1 cellular context compared by ENCODE assay signal in genomic region chr1:67171978-67172377, GRCh38.
TF ChIP-seq lines count a peak whose summit lies in the region.

No MANE protein-coding gene starts in this region.

TF ChIP-seq in K562, 482 proteins besides CTCF, POLR2A, EP300 and RAD21 (continued from another document):
- TF ChIP-seq ZNF512 (tag; IDR thresholded peaks at IDR 0.05) (no peak), ZNF699 (CRISPR knock-in tag; IDR thresholded peaks at IDR 0.05; ENCODE audit: insufficient replicate concordance) (no peak), ZNF324 (CRISPR knock-in tag; IDR thresholded peaks at IDR 0.05) (no peak), NFIC (IDR thresholded peaks at IDR 0.05) (no peak), MTA3 (IDR thresholded peaks at IDR 0.05; ENCODE audit: borderline replicate concordance) (no peak), MAZ (CRISPR knock-in tag; conservative IDR thresholded peaks at IDR 0.05 in 1 of 2, IDR thresholded peaks at IDR 0.05 in 1 of 2) (no peak), IRF2 (CRISPR knock-in tag; IDR thresholded peaks at IDR 0.05) (no peak), POLR3G (IDR thresholded peaks at IDR 0.05; ENCODE audit: extremely low read depth, insufficient read length, insufficient replicate concordance) (no peak), EHMT2 (IDR thresholded peaks at IDR 0.05) (no peak), ZSCAN29 (IDR thresholded peaks at IDR 0.05) (no peak), NR4A1 (CRISPR knock-in tag; IDR thresholded peaks at IDR 0.05) (no peak), NR4A1 (tag; IDR thresholded peaks at IDR 0.05) (no peak), POLR2AphosphoS2 (IDR thresholded peaks at IDR 0.05; ENCODE audit: low read length) (no peak), MLX (CRISPR knock-in tag; conservative IDR thresholded peaks at IDR 0.05) (no peak), RREB1 (CRISPR knock-in tag; IDR thresholded peaks at IDR 0.05) (no peak), ZBTB17 (CRISPR knock-in tag; IDR thresholded peaks at IDR 0.05) (no peak)
TF ChIP-seq in K562: peak in this region for 0.
